Comparison of ENCODE assay signal across 10 cellular contexts in genomic region chr3:185630182-185630622, GRCh38. TPM values are rescaled to one million over a fixed set of nuclear protein-coding genes. Genes with fewer than 3 reads are reported as not detected.
DNase-seq lines count a peak whose midpoint lies in the region; ATAC-seq and TF ChIP-seq lines count a peak whose summit lies in the region.
"Had no signal": no experiment of that assay in that cellular context is flagged by ENCODE, and none has a peak within 500 bp of the region (broad histone marks: within the 10 kb centered on the region; RNA-seq: fewer than 3 reads in every experiment).

No MANE protein-coding gene starts in this region.

- CTCF ChIA-PET in Calu3 (lab: Charles Lee) (no interaction called here), WTC11 (lab: Charles Lee) (no interaction called here)

- ATAC-seq in WTC11 (no peak), GM19395 (IDR thresholded peaks at IDR 0.05; ENCODE audit: unreplicated experiment) (no peak)
- ATAC-seq: activated T-helper 17 cell treated with anti-CD3 and anti-CD28 coated beads, Interleukin-2, amount 50 U/mL, for 72 hours had no signal

- TF ChIP-seq CTCF in Calu3 (IDR thresholded peaks at IDR 0.05; ENCODE audit: unreplicated experiment) (no peak), WTC11 (IDR thresholded peaks at IDR 0.05) (no peak)

- H3K4me1 Mint-ChIP-seq in Calu3 (ENCODE audit: low read depth, unreplicated experiment), result no peaks in the 10 kb centered on the region
- no peaks in the 10 kb centered on the region for H3K4me1 Mint-ChIP-seq in WTC11
- H3K4me1 Mint-ChIP-seq: activated T-helper 17 cell treated with anti-CD3 and anti-CD28 coated beads, Interleukin-2, amount 50 U/mL, for 72 hours had no signal

- POLR2A ChIA-PET in WTC11 (lab: Charles Lee), result no interaction called here

- H3K27me3 Mint-ChIP-seq in Calu3 (ENCODE audit: unreplicated experiment) (no peaks in the 10 kb centered on the region), WTC11 (ENCODE audit: low read depth) (no peaks in the 10 kb centered on the region)
- H3K27me3 Mint-ChIP-seq: activated T-helper 17 cell treated with anti-CD3 and anti-CD28 coated beads, Interleukin-2, amount 50 U/mL, for 72 hours had no signal

- BruUV-seq in Calu3 (replicated peaks; lab: Mats Ljungman, UMichigan), result no TSS peak

- no peaks in the 10 kb centered on the region for H3K9me3 Mint-ChIP-seq in Calu3 (ENCODE audit: low read depth, unreplicated experiment)
- H3K9me3 Mint-ChIP-seq in WTC11, result no peaks in the 10 kb centered on the region
- H3K9me3 Mint-ChIP-seq: activated T-helper 17 cell treated with anti-CD3 and anti-CD28 coated beads, Interleukin-2, amount 50 U/mL, for 72 hours had no signal

- H3K36me3 Mint-ChIP-seq in Calu3 (ENCODE audit: insufficient read depth, unreplicated experiment) (peaks cover 73% of the 10 kb centered on the region), WTC11 (peaks cover 52% of the 10 kb centered on the region)

- intact Hi-C loops in Calu3 (cut with micrococcal nuclease; ENCODE audit: unreplicated experiment), result no loop called here
- intact Hi-C loops in head of caudate nucleus (cut with DNase I), result no loop called here
- intact Hi-C loops in posterior vena cava (cut with DNase I), result no loop called here

- no peak overlapping the region for H3K4me3 Mint-ChIP-seq in Calu3 (ENCODE audit: low read depth, unreplicated experiment)
- H3K4me3 Mint-ChIP-seq in WTC11, result no peak overlapping the region
- H3K4me3 Mint-ChIP-seq: activated T-helper 17 cell treated with anti-CD3 and anti-CD28 coated beads, Interleukin-2, amount 50 U/mL, for 72 hours had no signal

- H3K27ac Mint-ChIP-seq in Calu3 (ENCODE audit: unreplicated experiment) (peak overlapping the region; percentile 16), WTC11 (peak overlapping the region; percentile 80)
- H3K27ac Mint-ChIP-seq: activated T-helper 17 cell treated with anti-CD3 and anti-CD28 coated beads, Interleukin-2, amount 50 U/mL, for 72 hours had no signal

- DNase-seq in Calu3, result no peak
- DNase-seq in WTC11 (ENCODE audit: low spot score), result no peak
- peak; percentile 11 to 82 (median 52) for DNase-seq in head of caudate nucleus
- DNase-seq in posterior vena cava (ENCODE audit: low spot score), result peak; percentile 88
- no peak for DNase-seq in SW 1271 (lab: John Stamatoyannopoulos, UW)
- no peak for DNase-seq in UCSD-AML1 (lab: John Stamatoyannopoulos, UW; ENCODE audit: unreplicated experiment)
- DNase-seq in activated CD4-positive, alpha-beta T cell treated with anti-CD3 and anti-CD28 coated beads for 4 hours, result no peak
- DNase-seq: NCI-H524 had no signal

TF ChIP-seq in WTC11, 78 proteins besides CTCF, POLR2A, EP300 and RAD21:
- no peak for TF ChIP-seq ATF6 (CRISPR knock-in tag; IDR thresholded peaks at IDR 0.05)
- TF ChIP-seq USF2 (CRISPR knock-in tag; IDR thresholded peaks at IDR 0.05), result no peak
- TF ChIP-seq ZMAT4 (CRISPR knock-in tag; IDR thresholded peaks at IDR 0.05), result no peak

RNA-seq across cellular contexts. Expression of gene SENP2, which starts 44.1 kb away (rescaled TPM):
- total RNA-seq in Calu3 (2022) (75.1 and 87.1 TPM in 2 replicates), WTC11 (2021) (55.0 to 57.2 TPM (median 56.9 TPM) in 3 replicates), posterior vena cava (10 to 100 TPM; 29.3 to 33.0 TPM)

Comparison
In these comparisons a context has a peak if more than half of its experiments do, and no peak if none do; other contexts are left out.
1. DNase-seq: peak in head of caudate nucleus (42 of 42) and posterior vena cava (single experiment); none in Calu3 (single experiment), WTC11 (single experiment), SW 1271 (0 of 2), UCSD-AML1 (single experiment) and activated CD4-positive, alpha-beta T cell treated with anti-CD3 and anti-CD28 coated beads for 4 hours (0 of 2).